Comparison of ENCODE assay signal across 8 cellular contexts in the genomic region with DNA sequence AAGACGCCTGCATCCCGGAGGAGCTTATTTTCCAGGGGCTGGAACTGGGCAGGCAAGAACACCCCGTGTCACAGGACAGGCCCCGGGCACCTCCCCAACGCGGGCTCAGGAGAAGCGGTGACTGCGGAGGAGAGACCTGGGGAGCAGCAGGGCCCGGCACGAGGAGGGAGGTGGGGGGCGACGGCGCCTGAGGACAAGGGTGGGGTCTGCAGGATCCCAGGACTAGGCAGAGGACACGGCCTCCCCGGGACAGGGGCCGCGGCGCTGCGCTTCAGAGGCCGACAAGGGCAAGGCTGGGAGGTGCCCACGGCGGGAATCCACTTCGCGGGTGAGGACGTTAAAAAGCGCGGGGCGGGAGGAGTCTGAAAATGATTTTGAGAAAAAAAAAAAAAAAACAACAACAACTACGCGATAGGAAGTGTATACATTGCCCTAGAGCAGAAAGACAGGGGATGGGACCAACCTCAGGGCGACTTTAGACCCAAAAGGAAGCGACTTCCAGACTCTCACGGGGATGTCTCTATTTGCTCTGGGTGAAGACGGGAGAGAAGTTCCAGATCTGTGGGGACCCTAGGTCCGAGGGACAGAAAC. TPM values are rescaled to one million over a fixed set of nuclear protein-coding genes. Genes with fewer than 3 reads are reported as not detected.
DNase-seq lines count a peak whose midpoint lies in the region; ATAC-seq and TF ChIP-seq lines count a peak whose summit lies in the region.

No MANE protein-coding gene starts in this region.

- no peak for TF ChIP-seq POLR2A in right lobe of liver (IDR thresholded peaks at IDR 0.05)

- intact Hi-C loops in activated B cell treated with CpG ODN at 0.5 μM for 24 hours (cut with micrococcal nuclease) (loop anchor here (1.0 to 10.0 kb wide), 4 partner anchors 45 to 163 kb away; partner anchors contain the start of genes ZNF600, ZNF611, ZNF808 and ZNF83), right lobe of liver (cut with DNase I) (no loop called here)

- peaks cover 9% of the 10 kb centered on the region for H3K36me3 Mint-ChIP-seq in activated B cell treated with CpG ODN at 0.5 μM for 24 hours (ENCODE audit: low read depth)

- H3K27me3 Mint-ChIP-seq in activated B cell treated with CpG ODN at 0.5 μM for 24 hours = no peaks in the 10 kb centered on the region

- H3K4me1 Mint-ChIP-seq in activated B cell treated with CpG ODN at 0.5 μM for 24 hours = peaks cover 36% of the 10 kb centered on the region

- 2% methylated on average over 34 of the region's 35 CpGs for WGBS in right lobe of liver (ENCODE audit: insufficient coverage, low coverage, low lambda C conversion rate, missing lambda C conversion rate)

- POLR2A ChIA-PET in activated B cell treated with CpG ODN at 0.5 μM for 24 hours (lab: Charles Lee) = no interaction called here

- TF ChIP-seq CTCF in activated B cell treated with CpG ODN at 0.5 μM for 24 hours (IDR thresholded peaks at IDR 0.05) = no peak
- TF ChIP-seq CTCF in choroid plexus epithelial cell (conservative IDR thresholded peaks at IDR 0.05; ENCODE audit: low read depth, low read length) = no peak
- TF ChIP-seq CTCF in right lobe of liver (IDR thresholded peaks at IDR 0.05) = no peak

- H3K4me3 ChIP-seq in choroid plexus epithelial cell (ENCODE audit: low read depth, low read length) = peak overlapping the region; percentile 80
- H3K4me3 ChIP-seq in right lobe of liver = peak overlapping the region; percentile 36 to 52 (median 46)

- H3K9me3 Mint-ChIP-seq in activated B cell treated with CpG ODN at 0.5 μM for 24 hours = peaks cover 2% of the 10 kb centered on the region

- CTCF ChIA-PET in activated B cell treated with CpG ODN at 0.5 μM for 24 hours (lab: Charles Lee) = no interaction called here

- DNase-seq in NCI-H1436 (lab: John Stamatoyannopoulos, UW) = peak; percentile 23
- DNase-seq in NCI-H1436 treated with DMSO at 0.1 percent for 48 hours (lab: John Stamatoyannopoulos, UW) = no peak
- DNase-seq in activated B cell treated with CpG ODN at 0.5 μM for 24 hours = peak; percentile 29
- DNase-seq in choroid plexus epithelial cell (ENCODE audit: low read depth) = no peak
- peak; percentile 38 to 72 (median 52) for DNase-seq in right lobe of liver
- DNase-seq in stimulated activated CD4-positive, alpha-beta T cell treated with anti-CD3 and anti-CD28 coated beads, TNF-alpha, amount 100 ng/mL, for 4 hours (ENCODE audit: low read depth in 3 of 3) = peak; percentile 0 to 17 (median 5)
- DNase-seq in medulla oblongata (ENCODE audit: extremely low spot score) = no peak

- H3K27ac ChIP-seq in right lobe of liver = peak overlapping the region; percentile 53 to 64 (median 59)

- ATAC-seq in HG03342 (IDR thresholded peaks at IDR 0.05; ENCODE audit: unreplicated experiment) = peak; percentile 48
- ATAC-seq in activated B cell treated with CpG ODN at 0.5 μM for 24 hours (ENCODE audit: low read depth) = peak; percentile 22
- peak; percentile 39 to 61 (median 46) for ATAC-seq in right lobe of liver

- no peaks in the 10 kb centered on the region for H3K4me1 ChIP-seq in right lobe of liver

- H3K36me3 ChIP-seq in right lobe of liver = no peaks in the 10 kb centered on the region

- no peaks in the 10 kb centered on the region for H3K27me3 ChIP-seq in right lobe of liver

- H3K27ac Mint-ChIP-seq in activated B cell treated with CpG ODN at 0.5 μM for 24 hours = peak overlapping the region; percentile 93

- H3K4me3 Mint-ChIP-seq in activated B cell treated with CpG ODN at 0.5 μM for 24 hours = peak overlapping the region; percentile 98

- H3K9me3 ChIP-seq in right lobe of liver = no peaks in the 10 kb centered on the region

RNA-seq across cellular contexts. Expression of gene ZNF611, which starts 44.9 kb away (rescaled TPM):
- total RNA-seq in activated B cell treated with CpG ODN at 0.5 μM for 24 hours = 33.5 and 41.9 TPM in 2 replicates
- 1 to 10 TPM; 3.3 to 5.4 (median 3.9) TPM for total RNA-seq in right lobe of liver

RNA-seq across cellular contexts. Expression of gene ZNF83, which starts 51.7 kb away (rescaled TPM):
- total RNA-seq in activated B cell treated with CpG ODN at 0.5 μM for 24 hours (42.3 and 49.4 TPM in 2 replicates), right lobe of liver (1 to 10 TPM; 2.5 to 5.9 (median 3.3) TPM)

Comparison
In these comparisons a context has a peak if more than half of its experiments do, and no peak if none do; other contexts are left out.
1. DNase-seq: peak in NCI-H1436 (single experiment), activated B cell treated with CpG ODN at 0.5 μM for 24 hours (single experiment), right lobe of liver (3 of 3) and stimulated activated CD4-positive, alpha-beta T cell treated with anti-CD3 and anti-CD28 coated beads, TNF-alpha, amount 100 ng/mL, for 4 hours (3 of 3); none in NCI-H1436 treated with DMSO at 0.1 percent for 48 hours (single experiment), choroid plexus epithelial cell (single experiment) and medulla oblongata (single experiment).
2. Peak in every context shown above with its lines, with median percentiles within 50 percentile points of each other: ATAC-seq.